Comparison of ENCODE assay signal across 1 cellular context in genomic region chr3:33054100-33055097, GRCh38.
TF ChIP-seq lines count a peak whose summit lies in the region.

No MANE protein-coding gene starts in this region.

TF ChIP-seq in K562, 482 proteins besides CTCF, POLR2A, EP300 and RAD21 (continued from another document and continues in another):
- TF ChIP-seq ZBTB40 (IDR thresholded peaks at IDR 0.05) (peak; percentile 64), ZBTB40 (CRISPR knock-in tag; IDR thresholded peaks at IDR 0.05) (no peak), ZFP91 (CRISPR knock-in tag; IDR thresholded peaks at IDR 0.05) (no peak), MEF2D (tag; conservative IDR thresholded peaks at IDR 0.05; ENCODE audit: low read depth) (no peak), BCL6 (CRISPR knock-in tag; IDR thresholded peaks at IDR 0.05) (no peak), ARNT (IDR thresholded peaks at IDR 0.05) (peak; percentile 71 to 93; a peak in 3 of 4 replicates), U2AF2 (optimal IDR thresholded peaks at IDR 0.05; ENCODE audit: low read depth, low read length) (no peak), CEBPZ (IDR thresholded peaks at IDR 0.05; ENCODE audit: borderline replicate concordance, low read depth, low read length) (no peak), ZNF511 (CRISPR knock-in tag; IDR thresholded peaks at IDR 0.05) (no peak), RFX5 (IDR thresholded peaks at IDR 0.05; ENCODE audit: low read depth, low read length) (no peak), CBFB (CRISPR knock-in tag; IDR thresholded peaks at IDR 0.05) (no peak), ZFX (CRISPR knock-in tag; IDR thresholded peaks at IDR 0.05) (peak; percentile 51; the same call in 1 of the 2 replicates), ZNF184 (CRISPR knock-in tag; IDR thresholded peaks at IDR 0.05) (no peak), SMARCC2 (IDR thresholded peaks at IDR 0.05; ENCODE audit: low read depth) (peak; percentile 87; the same call in 1 of the 2 replicates), BDP1 (IDR thresholded peaks at IDR 0.05; ENCODE audit: insufficient read depth, insufficient read length) (no peak), SAFB (IDR thresholded peaks at IDR 0.05; ENCODE audit: borderline replicate concordance, low read depth, low read length) (no peak), ZBTB34 (CRISPR knock-in tag; IDR thresholded peaks at IDR 0.05) (no peak), GATA2 (CRISPR knock-in tag; IDR thresholded peaks at IDR 0.05) (peak; percentile 95), BRD4 (IDR thresholded peaks at IDR 0.05) (no peak), DMBX1 (CRISPR knock-in tag; IDR thresholded peaks at IDR 0.05; ENCODE audit: borderline replicate concordance) (peak; percentile 77; the same call in 1 of the 2 replicates), PYGO2 (tag; IDR thresholded peaks at IDR 0.05) (peak; percentile 64; the same call in 1 of the 2 replicates), IRF1 (CRISPR knock-in tag; IDR thresholded peaks at IDR 0.05; ENCODE audit: borderline replicate concordance) (no peak), ZNF707 (CRISPR knock-in tag; conservative IDR thresholded peaks at IDR 0.05) (no peak), TGIF2 (CRISPR knock-in tag; IDR thresholded peaks at IDR 0.05) (no peak), ILK (tag; IDR thresholded peaks at IDR 0.05; ENCODE audit: borderline replicate concordance, low read depth) (no peak), ZBTB5 (IDR thresholded peaks at IDR 0.05) (no peak), MEIS2 (IDR thresholded peaks at IDR 0.05; ENCODE audit: partially characterized antibody) (peak; percentile 61), MXI1 (IDR thresholded peaks at IDR 0.05; ENCODE audit: low read depth, low read length) (no peak), NFIC (IDR thresholded peaks at IDR 0.05) (peak; percentile 91), DLX4 (CRISPR knock-in tag; IDR thresholded peaks at IDR 0.05) (no peak), ZBTB11 (CRISPR knock-in tag; IDR thresholded peaks at IDR 0.05) (peak in 2 of 3 experiments; percentile 49 to 92; a peak in 3 of 6 replicates), THRB (CRISPR knock-in tag; conservative IDR thresholded peaks at IDR 0.05) (no peak)
